ENCODE assay signal across 8 cellular contexts in the genomic region with DNA sequence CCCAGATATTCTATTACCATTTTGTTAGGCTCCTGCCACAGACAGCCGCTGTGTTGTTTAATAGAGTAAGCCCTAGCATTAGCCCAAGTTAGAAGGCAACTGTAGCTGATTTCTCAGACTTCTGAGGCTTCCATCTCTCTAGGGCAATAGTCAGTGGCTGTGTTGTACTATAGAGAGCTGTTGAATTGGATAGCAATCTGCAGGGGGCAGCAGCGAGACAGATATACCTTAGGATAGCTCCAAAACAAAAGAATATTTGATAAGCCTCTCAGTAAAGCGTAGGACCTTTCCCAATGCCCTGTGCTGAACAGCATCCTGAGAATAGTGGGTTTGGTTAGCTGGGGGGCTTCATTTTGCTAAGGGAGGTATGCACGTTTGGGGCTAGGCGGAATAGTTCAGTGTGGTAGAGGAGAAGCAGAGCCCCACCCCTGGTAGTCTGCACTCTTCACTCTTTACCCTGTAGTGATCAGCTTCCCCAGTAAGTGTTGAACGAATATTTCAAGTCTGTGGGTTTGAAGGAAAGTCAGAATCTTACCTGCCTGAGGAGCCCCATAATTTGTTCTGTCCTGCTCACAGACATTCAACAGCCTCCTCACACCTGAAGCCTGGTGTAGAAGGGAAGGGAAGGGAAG.
DNase-seq lines count a peak whose midpoint lies in the region; ATAC-seq and TF ChIP-seq lines count a peak whose summit lies in the region.

No MANE protein-coding gene starts in this region.

- no peaks in the 10 kb centered on the region for H3K4me1 Mint-ChIP-seq in stimulated activated naive CD8-positive, alpha-beta T cell treated with anti-CD3 and anti-CD28 coated beads, Interleukin-15, amount 100 ng/mL, for 72 hours
- H3K4me1 Mint-ChIP-seq in CD8-positive, alpha-beta T cell (ENCODE audit: low read depth): no peaks in the 10 kb centered on the region
- H3K4me1 Mint-ChIP-seq in CD4-positive, alpha-beta memory T cell: no peaks in the 10 kb centered on the region

- ATAC-seq in stimulated activated naive CD8-positive, alpha-beta T cell treated with anti-CD3 and anti-CD28 coated beads, Interleukin-15, amount 100 ng/mL, for 72 hours: peak; percentile 39
- ATAC-seq in stimulated activated naive CD8-positive, alpha-beta T cell treated with anti-CD3 and anti-CD28 coated beads, Interleukin-15, Interleukin-2, amounts not matched to agents 100 U/mL and 50 U/mL, for 24 hours: no peak
- ATAC-seq in CD8-positive, alpha-beta T cell: no peak
- ATAC-seq in omental fat pad (ENCODE audit: low FRiP score): no peak

- DNase-seq in stimulated activated naive CD8-positive, alpha-beta T cell treated with anti-CD3 and anti-CD28 coated beads, Interleukin-15, amount 100 ng/mL, for 72 hours: no peak
- no peak for DNase-seq in stimulated activated naive CD8-positive, alpha-beta T cell treated with anti-CD3 and anti-CD28 coated beads, Interleukin-15, Interleukin-2, amounts not matched to agents 100 U/mL and 50 U/mL, for 24 hours
- DNase-seq in OCI-M1 (lab: John Stamatoyannopoulos, UW): peak; percentile 66
- DNase-seq in cardiac muscle cell (ENCODE audit: low read depth in 1 of 2, low spot score in 1 of 2): peak; percentile 39 to 47
- DNase-seq in CD8-positive, alpha-beta T cell: no peak
- no peak for DNase-seq in CD4-positive, alpha-beta memory T cell
- DNase-seq in HCEC 1CT: no peak
- no peak for DNase-seq in omental fat pad (ENCODE audit: low spot score)

- H3K27ac Mint-ChIP-seq in stimulated activated naive CD8-positive, alpha-beta T cell treated with anti-CD3 and anti-CD28 coated beads, Interleukin-15, amount 100 ng/mL, for 72 hours: no peak overlapping the region
- no peak overlapping the region for H3K27ac Mint-ChIP-seq in CD8-positive, alpha-beta T cell
- H3K27ac Mint-ChIP-seq in CD4-positive, alpha-beta memory T cell: no peak overlapping the region

- no peak overlapping the region for H3K4me3 ChIP-seq in cardiac muscle cell
- H3K4me3 ChIP-seq in CD8-positive, alpha-beta T cell (ENCODE audit: low read depth, low read length): no peak overlapping the region
- no peak overlapping the region for H3K4me3 ChIP-seq in CD4-positive, alpha-beta memory T cell (ENCODE audit: low read length in 2 of 2)

- intact Hi-C loops in CD8-positive, alpha-beta T cell (cut with DNase I, micrococcal nuclease): no loop called here
- intact Hi-C loops in CD4-positive, alpha-beta memory T cell (cut with micrococcal nuclease): no loop called here

- no peaks in the 10 kb centered on the region for H3K9me3 ChIP-seq in cardiac muscle cell (ENCODE audit: low read depth)
- H3K9me3 ChIP-seq in CD8-positive, alpha-beta T cell (ENCODE audit: low read length): no peaks in the 10 kb centered on the region
- no peaks in the 10 kb centered on the region for H3K9me3 ChIP-seq in CD4-positive, alpha-beta memory T cell (ENCODE audit: control insufficient read depth in 1 of 2, low read length in 2 of 2)

- CTCF ChIA-PET in CD8-positive, alpha-beta T cell (lab: Charles Lee): no interaction called here
- CTCF ChIA-PET in CD4-positive, alpha-beta memory T cell (lab: Charles Lee; ENCODE audit: partially characterized antibody): no interaction called here

- H3K27ac ChIP-seq in cardiac muscle cell: no peak overlapping the region
- no peak overlapping the region for H3K27ac ChIP-seq in CD8-positive, alpha-beta T cell (ENCODE audit: low read depth, low read length)
- H3K27ac ChIP-seq in CD4-positive, alpha-beta memory T cell (ENCODE audit: low read depth, low read length): no peak overlapping the region

- peak; percentile 44 for TF ChIP-seq CTCF in cardiac muscle cell (IDR thresholded peaks at IDR 0.05; ENCODE audit: low read depth, low read length)
- no peak for TF ChIP-seq CTCF in CD8-positive, alpha-beta T cell (IDR thresholded peaks at IDR 0.05)
- TF ChIP-seq CTCF in omental fat pad (IDR thresholded peaks at IDR 0.05): no peak

- H3K36me3 Mint-ChIP-seq in CD8-positive, alpha-beta T cell: no peaks in the 10 kb centered on the region
- no peaks in the 10 kb centered on the region for H3K36me3 Mint-ChIP-seq in CD4-positive, alpha-beta memory T cell

- no peaks in the 10 kb centered on the region for H3K27me3 ChIP-seq in cardiac muscle cell
- H3K27me3 ChIP-seq in CD8-positive, alpha-beta T cell (ENCODE audit: insufficient read depth, low read length): no peaks in the 10 kb centered on the region
- no peaks in the 10 kb centered on the region for H3K27me3 ChIP-seq in CD4-positive, alpha-beta memory T cell (ENCODE audit: insufficient read depth, low read length)

- H3K36me3 ChIP-seq in cardiac muscle cell: no peaks in the 10 kb centered on the region
- H3K36me3 ChIP-seq in CD8-positive, alpha-beta T cell (ENCODE audit: insufficient read depth, low read length): no peaks in the 10 kb centered on the region
- no peaks in the 10 kb centered on the region for H3K36me3 ChIP-seq in CD4-positive, alpha-beta memory T cell (ENCODE audit: insufficient read depth, low read length)

- POLR2A ChIA-PET in CD8-positive, alpha-beta T cell (lab: Charles Lee): no interaction called here
- POLR2A ChIA-PET in CD4-positive, alpha-beta memory T cell (lab: Charles Lee; ENCODE audit: partially characterized antibody): no interaction called here

- H3K9me3 Mint-ChIP-seq in stimulated activated naive CD8-positive, alpha-beta T cell treated with anti-CD3 and anti-CD28 coated beads, Interleukin-15, amount 100 ng/mL, for 72 hours: no peaks in the 10 kb centered on the region
- no peaks in the 10 kb centered on the region for H3K9me3 Mint-ChIP-seq in CD8-positive, alpha-beta T cell
- no peaks in the 10 kb centered on the region for H3K9me3 Mint-ChIP-seq in CD4-positive, alpha-beta memory T cell

- no peak overlapping the region for H3K4me3 Mint-ChIP-seq in stimulated activated naive CD8-positive, alpha-beta T cell treated with anti-CD3 and anti-CD28 coated beads, Interleukin-15, amount 100 ng/mL, for 72 hours
- no peak overlapping the region for H3K4me3 Mint-ChIP-seq in CD8-positive, alpha-beta T cell
- no peak overlapping the region for H3K4me3 Mint-ChIP-seq in CD4-positive, alpha-beta memory T cell

- peaks cover 6% of the 10 kb centered on the region for H3K4me1 ChIP-seq in cardiac muscle cell (ENCODE audit: low read depth)
- H3K4me1 ChIP-seq in CD8-positive, alpha-beta T cell (ENCODE audit: insufficient read depth, low read length): no peaks in the 10 kb centered on the region
- H3K4me1 ChIP-seq in CD4-positive, alpha-beta memory T cell (ENCODE audit: insufficient read depth, low read length): no peaks in the 10 kb centered on the region

- H3K27me3 Mint-ChIP-seq in stimulated activated naive CD8-positive, alpha-beta T cell treated with anti-CD3 and anti-CD28 coated beads, Interleukin-15, amount 100 ng/mL, for 72 hours: peaks cover 18% of the 10 kb centered on the region
- H3K27me3 Mint-ChIP-seq in CD8-positive, alpha-beta T cell (ENCODE audit: low read depth): peaks cover 4% of the 10 kb centered on the region
- peaks cover 3 to 5% of the 10 kb centered on the region in 2 donors for H3K27me3 Mint-ChIP-seq in CD4-positive, alpha-beta memory T cell

Comparison
In these comparisons a context has a peak if more than half of its experiments do, and no peak if none do; other contexts are left out.
1. DNase-seq: peak in OCI-M1 (single experiment) and cardiac muscle cell (2 of 2); none in stimulated activated naive CD8-positive, alpha-beta T cell treated with anti-CD3 and anti-CD28 coated beads, Interleukin-15, amount 100 ng/mL, for 72 hours (0 of 2), stimulated activated naive CD8-positive, alpha-beta T cell treated with anti-CD3 and anti-CD28 coated beads, Interleukin-15, Interleukin-2, amounts not matched to agents 100 U/mL and 50 U/mL, for 24 hours (single experiment), CD8-positive, alpha-beta T cell (0 of 7), CD4-positive, alpha-beta memory T cell (0 of 5), HCEC 1CT (single experiment) and omental fat pad (single experiment).